1 cellular context compared by ENCODE assay signal in the genomic region with DNA sequence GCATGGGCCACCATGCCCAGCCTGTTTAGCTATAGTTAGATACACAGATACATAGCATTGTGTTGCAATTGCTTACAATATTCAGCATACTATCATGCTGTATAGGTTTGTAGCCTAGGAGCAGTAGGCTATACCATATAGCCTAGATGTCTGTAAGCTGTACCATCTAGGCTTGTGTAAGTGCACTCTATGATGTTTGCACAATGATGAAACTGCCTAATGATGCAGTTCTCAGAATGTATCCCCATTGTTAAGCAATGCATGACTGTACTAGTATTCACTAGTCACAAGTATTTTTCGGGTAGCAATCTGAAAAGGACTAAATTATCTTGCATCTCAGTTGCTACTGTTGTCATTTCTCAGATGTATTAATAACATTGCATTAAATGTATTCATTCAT.
TF ChIP-seq lines count a peak whose summit lies in the region.

No MANE protein-coding gene starts in this region.

TF ChIP-seq in HepG2, 621 proteins besides CTCF, POLR2A, EP300 and RAD21:
- TF ChIP-seq CEBPG (CRISPR knock-in tag; IDR thresholded peaks at IDR 0.05) (0 out of 2 replicates have a peak, but pooled peaks have one; percentile 11), ZNF841 (CRISPR knock-in tag; IDR thresholded peaks at IDR 0.05; ENCODE audit: borderline replicate concordance) (no peak), JDP2 (CRISPR knock-in tag; IDR thresholded peaks at IDR 0.05; ENCODE audit: borderline replicate concordance) (no peak), CEBPB (IDR thresholded peaks at IDR 0.05; ENCODE audit: borderline replicate concordance, low read depth, low read length) (peak; percentile 32; the same call in 1 of the 2 replicates)
- TF ChIP-seq, protein P1, sequence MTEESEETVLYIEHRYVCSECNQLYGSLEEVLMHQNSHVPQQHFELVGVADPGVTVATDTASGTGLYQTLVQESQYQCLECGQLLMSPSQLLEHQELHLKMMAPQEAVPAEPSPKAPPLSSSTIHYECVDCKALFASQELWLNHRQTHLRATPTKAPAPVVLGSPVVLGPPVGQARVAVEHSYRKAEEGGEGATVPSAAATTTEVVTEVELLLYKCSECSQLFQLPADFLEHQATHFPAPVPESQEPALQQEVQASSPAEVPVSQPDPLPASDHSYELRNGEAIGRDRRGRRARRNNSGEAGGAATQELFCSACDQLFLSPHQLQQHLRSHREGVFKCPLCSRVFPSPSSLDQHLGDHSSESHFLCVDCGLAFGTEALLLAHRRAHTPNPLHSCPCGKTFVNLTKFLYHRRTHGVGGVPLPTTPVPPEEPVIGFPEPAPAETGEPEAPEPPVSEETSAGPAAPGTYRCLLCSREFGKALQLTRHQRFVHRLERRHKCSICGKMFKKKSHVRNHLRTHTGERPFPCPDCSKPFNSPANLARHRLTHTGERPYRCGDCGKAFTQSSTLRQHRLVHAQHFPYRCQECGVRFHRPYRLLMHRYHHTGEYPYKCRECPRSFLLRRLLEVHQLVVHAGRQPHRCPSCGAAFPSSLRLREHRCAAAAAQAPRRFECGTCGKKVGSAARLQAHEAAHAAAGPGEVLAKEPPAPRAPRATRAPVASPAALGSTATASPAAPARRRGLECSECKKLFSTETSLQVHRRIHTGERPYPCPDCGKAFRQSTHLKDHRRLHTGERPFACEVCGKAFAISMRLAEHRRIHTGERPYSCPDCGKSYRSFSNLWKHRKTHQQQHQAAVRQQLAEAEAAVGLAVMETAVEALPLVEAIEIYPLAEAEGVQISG (CRISPR knock-in tag; IDR thresholded peaks at IDR 0.05) = peak; percentile 85
